In genomic region chr10:6044060-6044459, GRCh38 we compare ENCODE assay signal across 20 cellular contexts. TPM values are rescaled to one million over a fixed set of nuclear protein-coding genes. Genes with fewer than 3 reads are reported as not detected.
DNase-seq lines count a peak whose midpoint lies in the region; ATAC-seq, FAIRE-seq and TF ChIP-seq lines count a peak whose summit lies in the region.
"Had no signal": no experiment of that assay in that cellular context is flagged by ENCODE, and none has a peak within 500 bp of the region (broad histone marks: within the 10 kb centered on the region; RNA-seq: fewer than 3 reads in every experiment).

No MANE protein-coding gene starts in this region.

- no peak for FAIRE-seq in GM12878 (lab: Jason Lieb, UNC)

- TF ChIP-seq EP300 in GM12878 (IDR thresholded peaks at IDR 0.05; ENCODE audit: borderline replicate concordance in 1 of 2, control insufficient read depth in 1 of 2, low read depth in 2 of 2, low read length in 2 of 2) (no peak), upper lobe of left lung (IDR thresholded peaks at IDR 0.05) (no peak)

- peaks cover 5% of the 10 kb centered on the region for H3K27me3 Mint-ChIP-seq in neural progenitor cell (ENCODE audit: insufficient read depth, low read depth)

- H3K79me2 ChIP-seq in OCI-LY3 (ENCODE audit: low read length) (peaks cover 9% of the 10 kb centered on the region; the same call in 1 of the 2 replicates), GM12878 (ENCODE audit: control insufficient read depth, insufficient read depth, low read length) (no peaks in the 10 kb centered on the region), neural progenitor cell (ENCODE audit: low read depth) (no peaks in the 10 kb centered on the region)

- H3K9ac ChIP-seq in OCI-LY3 (ENCODE audit: low read length) (peak overlapping the region; percentile 15; the same call in 1 of the 2 replicates), GM12878 (ENCODE audit: control insufficient read depth, insufficient read depth, low read length) (no peak overlapping the region), neural progenitor cell (no peak overlapping the region)

- SMC1A ChIA-PET in GM12878 (lab: Charles Lee; ENCODE audit: uncharacterized antibody, unreplicated experiment): interaction anchor here (1.3 to 1.4 kb wide), 5 partner anchors 10 to 72 kb away, joined by 3 to 5 read pairs (median 4); no protein-coding TSS in a partner anchor

- H3K4me3 Mint-ChIP-seq in stimulated activated effector memory CD8-positive, alpha-beta T cell treated with anti-CD3 and anti-CD28 coated beads, Interleukin-12 subunit alpha, Interleukin-12 subunit beta, amount 100 ng/mL, for 72 hours: peak overlapping the region; percentile 79
- H3K4me3 Mint-ChIP-seq in neural progenitor cell: no peak overlapping the region
- H3K4me3 Mint-ChIP-seq: GM23338, WTC11 had no signal

- H2AFZ ChIP-seq in OCI-LY3 (ENCODE audit: low read depth, low read length) (no peak overlapping the region), GM12878 (ENCODE audit: control insufficient read depth, low read depth, low read length) (no peak overlapping the region), neural progenitor cell (replicated peaks) (no peak overlapping the region)
- H2AFZ ChIP-seq: GM23338 had no signal

- POLR2A ChIA-PET in GM12878 (lab: Charles Lee): interaction anchor here (0.5 to 1.0 kb wide), 3 partner anchors 10 to 390 kb away, joined by 3 to 7 read pairs (median 6); no protein-coding TSS in a partner anchor

- no peak for ATAC-seq in GM12878
- ATAC-seq in stimulated activated effector memory CD8-positive, alpha-beta T cell treated with anti-CD3 and anti-CD28 coated beads, Interleukin-12 subunit alpha, Interleukin-12 subunit beta, amount 100 ng/mL, for 72 hours: no peak
- no peak for ATAC-seq in upper lobe of left lung (ENCODE audit: low FRiP score in 2 of 2)
- ATAC-seq: GM23338, heart left ventricle, WTC11 had no signal

- WGBS in GM12878 (ENCODE audit: insufficient coverage, insufficient replicate concordance, low lambda C conversion rate, missing lambda C conversion rate): 19% methylated on average over 7 of the region's 7 CpGs
- 84% methylated on average over 7 of the region's 7 CpGs for WGBS in upper lobe of left lung, 2 donors

- no TSS peak for BruUV-seq in GM12878 (replicated peaks; lab: Mats Ljungman, UMichigan)

- CTCF ChIA-PET in GM12878 (lab: Yijun Ruan, JAX): interaction anchor here (1.0 to 3.0 kb wide), 4 partner anchors 9 to 43 kb away, joined by 3 to 17 read pairs (median 8); no protein-coding TSS in a partner anchor

- peaks cover 94% of the 10 kb centered on the region for H3K4me1 Mint-ChIP-seq in stimulated activated effector memory CD8-positive, alpha-beta T cell treated with anti-CD3 and anti-CD28 coated beads, Interleukin-12 subunit alpha, Interleukin-12 subunit beta, amount 100 ng/mL, for 72 hours
- peaks cover 6% of the 10 kb centered on the region for H3K4me1 Mint-ChIP-seq in neural progenitor cell
- H3K4me1 Mint-ChIP-seq: GM23338, WTC11 had no signal

- no peaks in the 10 kb centered on the region for H3K9me3 ChIP-seq in OCI-LY3 (ENCODE audit: insufficient read depth, low read length)
- H3K9me3 ChIP-seq in GM12878 (replicated peaks; ENCODE audit: control insufficient read depth, insufficient read depth, low read length): no peaks in the 10 kb centered on the region; the same call in 2 of the 3 replicates
- no peaks in the 10 kb centered on the region for H3K9me3 ChIP-seq in neural progenitor cell (ENCODE audit: low read depth)
- no peaks in the 10 kb centered on the region for H3K9me3 ChIP-seq in upper lobe of left lung
- H3K9me3 ChIP-seq: breast epithelium, testis had no signal

- no peak for TF ChIP-seq RAD21 in GM12878 (IDR thresholded peaks at IDR 0.05; ENCODE audit: insufficient read depth, low read depth, low read length)

- H4K20me1 ChIP-seq in OCI-LY3 (ENCODE audit: insufficient read depth, low read length) (no peaks in the 10 kb centered on the region), GM12878 (ENCODE audit: control insufficient read depth, insufficient read depth) (no peaks in the 10 kb centered on the region), neural progenitor cell (ENCODE audit: low read depth) (no peaks in the 10 kb centered on the region)

- peaks cover 44% of the 10 kb centered on the region for H3K4me1 ChIP-seq in OCI-LY3 (ENCODE audit: low read length)
- H3K4me1 ChIP-seq in GM12878 (ENCODE audit: control insufficient read depth, insufficient read depth, low read length): peaks cover 30% of the 10 kb centered on the region
- H3K4me1 ChIP-seq in neural progenitor cell: no peaks in the 10 kb centered on the region
- no peaks in the 10 kb centered on the region for H3K4me1 ChIP-seq in upper lobe of left lung
- H3K4me1 ChIP-seq: breast epithelium, testis had no signal

- H3K36me3 ChIP-seq in OCI-LY3 (replicated peaks; ENCODE audit: low read depth, low read length): peaks cover 10% of the 10 kb centered on the region
- H3K36me3 ChIP-seq in GM12878 (ENCODE audit: control insufficient read depth in 2 of 2, insufficient read depth in 2 of 2, low read length in 1 of 2): no peaks in the 10 kb centered on the region; a peak in 1 of 4 replicates
- H3K36me3 ChIP-seq in neural progenitor cell: no peaks in the 10 kb centered on the region
- no peaks in the 10 kb centered on the region for H3K36me3 ChIP-seq in upper lobe of left lung
- H3K36me3 ChIP-seq: breast epithelium, heart left ventricle had no signal

- TF ChIP-seq CTCF in OCI-LY3 (IDR thresholded peaks at IDR 0.05; ENCODE audit: low read depth, low read length) (no peak), GM12878 (IDR thresholded peaks at IDR 0.05 in 2 of 3, conservative IDR thresholded peaks at IDR 0.05 in 1 of 3; ENCODE audit: control insufficient read depth in 2 of 3, extremely low read depth in 1 of 3, insufficient read depth in 1 of 3, low read depth in 3 of 3, low read length in 3 of 3) (no peak), neural progenitor cell (IDR thresholded peaks at IDR 0.05) (no peak), upper lobe of left lung (IDR thresholded peaks at IDR 0.05) (no peak)

- peak overlapping the region; percentile 97 for H3K27ac Mint-ChIP-seq in stimulated activated effector memory CD8-positive, alpha-beta T cell treated with anti-CD3 and anti-CD28 coated beads, Interleukin-12 subunit alpha, Interleukin-12 subunit beta, amount 100 ng/mL, for 72 hours
- H3K27ac Mint-ChIP-seq in neural progenitor cell: no peak overlapping the region
- H3K27ac Mint-ChIP-seq: GM23338, WTC11 had no signal

- DNase-seq in activated gamma-delta T cell treated with Interleukin-2 at 50 U/mL for 16 hours (peak; percentile 7), activated gamma-delta T cell (lab: John Stamatoyannopoulos, UW) (no peak), GM12878 (ENCODE audit: low read depth, low spot score) (no peak), neural progenitor cell (ENCODE audit: low spot score) (no peak), NCI-H2107 (lab: John Stamatoyannopoulos, UW) (no peak), upper lobe of left lung (no peak)
- peak; percentile 0 to 46 for DNase-seq in stimulated activated effector memory CD8-positive, alpha-beta T cell treated with anti-CD3 and anti-CD28 coated beads, Interleukin-12 subunit alpha, Interleukin-12 subunit beta, amount 100 ng/mL, for 72 hours (ENCODE audit: low spot score in 2 of 2)
- DNase-seq: GDM1, islet precursor cell, KG1, mesenchymal stem cell, NCI-H1048, NCI-H774, SW 1271, testis had no signal

- H3K9me3 Mint-ChIP-seq in stimulated activated effector memory CD8-positive, alpha-beta T cell treated with anti-CD3 and anti-CD28 coated beads, Interleukin-12 subunit alpha, Interleukin-12 subunit beta, amount 100 ng/mL, for 72 hours: no peaks in the 10 kb centered on the region
- H3K9me3 Mint-ChIP-seq in neural progenitor cell: no peaks in the 10 kb centered on the region
- H3K9me3 Mint-ChIP-seq: GM23338, WTC11 had no signal

- peak overlapping the region; percentile 69 for H3K4me2 ChIP-seq in OCI-LY3 (ENCODE audit: low read length)
- H3K4me2 ChIP-seq in GM12878 (ENCODE audit: control insufficient read depth, insufficient read depth): peak overlapping the region; percentile 75; the same call in 1 of the 2 replicates
- H3K4me2 ChIP-seq in neural progenitor cell: no peak overlapping the region
- H3K4me2 ChIP-seq: GM23338 had no signal

- intact Hi-C loops in GM12878 (cut with micrococcal nuclease; ENCODE audit: unreplicated experiment): no loop called here

- H3F3A ChIP-seq in neural progenitor cell (ENCODE audit: low read depth): no peaks in the 10 kb centered on the region

- peak overlapping the region; percentile 55; the same call in 1 of the 2 replicates for H3K4me3 ChIP-seq in OCI-LY3 (ENCODE audit: low read length)
- H3K4me3 ChIP-seq in GM12878: no peak overlapping the region
- H3K4me3 ChIP-seq in neural progenitor cell: no peak overlapping the region
- H3K4me3 ChIP-seq in upper lobe of left lung: no peak overlapping the region
- H3K4me3 ChIP-seq: breast epithelium, GM23338, heart left ventricle, testis had no signal

- TF ChIP-seq POLR2A in GM12878 (IDR thresholded peaks at IDR 0.05; ENCODE audit: low read depth, low read length): no peak
- no peak for TF ChIP-seq POLR2A in upper lobe of left lung (IDR thresholded peaks at IDR 0.05)

- H3K36me3 Mint-ChIP-seq in stimulated activated effector memory CD8-positive, alpha-beta T cell treated with anti-CD3 and anti-CD28 coated beads, Interleukin-12 subunit alpha, Interleukin-12 subunit beta, amount 100 ng/mL, for 72 hours: peaks cover 100% of the 10 kb centered on the region
- H3K36me3 Mint-ChIP-seq in neural progenitor cell: no peaks in the 10 kb centered on the region
- H3K36me3 Mint-ChIP-seq: WTC11 had no signal

- H3K27ac ChIP-seq in OCI-LY3 (ENCODE audit: low read length) (peak overlapping the region; percentile 82), GM12878 (ENCODE audit: control insufficient read depth, insufficient read depth) (no peak overlapping the region), neural progenitor cell (no peak overlapping the region), upper lobe of left lung (no peak overlapping the region)
- H3K27ac ChIP-seq: breast epithelium, heart left ventricle, testis had no signal

- RAD21 ChIA-PET in GM12878 (lab: Charles Lee; ENCODE audit: unreplicated experiment): interaction anchor here (1.4 to 1.7 kb wide), 2 partner anchors 30 to 73 kb away, joined by 4 to 6 read pairs; no protein-coding TSS in a partner anchor

- in situ Hi-C loops in GM12878 (cut with MboI): no loop called here

- no peaks in the 10 kb centered on the region for H3K27me3 ChIP-seq in OCI-LY3 (ENCODE audit: low read depth, low read length)
- H3K27me3 ChIP-seq in GM12878 (replicated peaks in 1 of 2; ENCODE audit: control insufficient read depth in 2 of 2, insufficient read depth in 2 of 2, low read length in 1 of 2): no peaks in the 10 kb centered on the region
- no peaks in the 10 kb centered on the region for H3K27me3 ChIP-seq in neural progenitor cell
- H3K27me3 ChIP-seq in upper lobe of left lung: no peaks in the 10 kb centered on the region
- H3K27me3 ChIP-seq: breast epithelium, testis had no signal

RNA-seq across cellular contexts. Expression of gene IL2RA, which starts 18.1 kb away (rescaled TPM):
- 4.9 and 10.7 TPM in 2 replicates for total RNA-seq in GM12878 (2013; cell fraction: nucleolus; rRNA removed)
- total RNA-seq in GM12878 (2014; rRNA removed): 3.4 and 4.0 TPM in 2 replicates
- total RNA-seq in GM12878 (2014; rRNA removed; fragmentation: Illumina TruSeq; extraction: Trizol): 5.0 and 5.3 TPM in 2 replicates
- 5.0 and 5.3 TPM in 2 replicates for total RNA-seq in GM12878 (2021)
- polyA plus RNA-seq in GM12878 (2011; ENCODE audit: low read depth): 0.97 TPM
- polyA plus RNA-seq in GM12878 (2011; rRNA removed): 2.2 and 2.4 TPM in 2 replicates
- polyA plus RNA-seq in GM12878 (2011; cell fraction: cytosol; rRNA removed): 1.2 TPM in 2 replicates
- 0.80 and 1.1 TPM in 2 replicates for polyA plus RNA-seq in GM12878 (2011; cell fraction: nucleus; rRNA removed)
- polyA plus RNA-seq in GM12878 (2012): 1.3 and 2.2 TPM in 2 replicates
- 5.6 and 6.0 TPM in 2 replicates for polyA plus RNA-seq in GM12878 (2014; fragmentation: Illumina TruSeq; extraction: Trizol)
- 1 to 10 TPM; 3.3 to 5.1 TPM for polyA plus RNA-seq in GM12878 (2014; fragmentation: Nextera tagmentation; extraction: Ambion mirVana)
- polyA plus RNA-seq in GM12878 (2014; rRNA removed): 3.4 and 3.9 TPM in 2 replicates
- 1 to 10 TPM; 4.8 to 5.7 TPM for polyA plus RNA-seq in GM12878 (2016; fragmentation: Nextera tagmentation; extraction: Ambion mirVana)
- polyA minus RNA-seq in GM12878 (2011; rRNA and poly(A)+ RNA removed): 1.0 and 1.1 TPM in 2 replicates
- polyA minus RNA-seq in GM12878 (2011; cell fraction: cytosol; rRNA and poly(A)+ RNA removed): not detected in 2 replicates
- polyA minus RNA-seq in GM12878 (2011; cell fraction: nucleus; rRNA and poly(A)+ RNA removed): 0.77 and 1.2 TPM in 2 replicates
- not detected in 2 replicates for total RNA-seq in neural progenitor cell (ENCODE audit: low replicate concordance)
- 1 to 10 TPM in 4 of 6 donors, under 1 TPM in 1, not detected in 1; 0.91 to 8.4 (median 4.0) TPM for total RNA-seq in upper lobe of left lung
- total RNA-seq: GM23338 had no signal
- polyA plus RNA-seq: GM23338 had no signal

RNA-seq across cellular contexts. Expression of gene RBM17, which starts 44.8 kb away (rescaled TPM):
- total RNA-seq in GM12878 (2013; cell fraction: nucleolus; rRNA removed): 136 and 141 TPM in 2 replicates
- total RNA-seq in GM12878 (2014; rRNA removed) (38.3 and 49.0 TPM in 2 replicates), GM12878 (2014; rRNA removed; fragmentation: Illumina TruSeq; extraction: Trizol) (85.7 and 94.1 TPM in 2 replicates), GM12878 (2021) (101 and 106 TPM in 2 replicates), neural progenitor cell (ENCODE audit: low replicate concordance) (67.2 and 73.6 TPM in 2 replicates), upper lobe of left lung (100 to 1,000 TPM in 2 of 6 donors, 10 to 100 TPM in 4; 67.6 to 192 (median 84.8) TPM)
- 52.6 TPM for polyA plus RNA-seq in GM12878 (2011; ENCODE audit: low read depth)
- polyA plus RNA-seq in GM12878 (2011; rRNA removed) (64.5 and 65.3 TPM in 2 replicates), GM12878 (2014; fragmentation: Illumina TruSeq; extraction: Trizol) (156 and 160 TPM in 2 replicates), GM12878 (2014; fragmentation: Nextera tagmentation; extraction: Ambion mirVana) (10 to 100 TPM; 28.4 to 45.0 TPM), GM12878 (2014; rRNA removed) (79.9 and 82.1 TPM in 2 replicates), GM12878 (2016; fragmentation: Nextera tagmentation; extraction: Ambion mirVana) (100 to 1,000 TPM; 177 to 181 TPM)
- polyA plus RNA-seq in GM12878 (2011; cell fraction: cytosol; rRNA removed): 33.5 and 38.9 TPM in 2 replicates
- 130 and 190 TPM in 2 replicates for polyA plus RNA-seq in GM12878 (2011; cell fraction: nucleus; rRNA removed)
- 73.3 and 80.2 TPM in 2 replicates for polyA plus RNA-seq in GM12878 (2012)
- polyA minus RNA-seq in GM12878 (2011; rRNA and poly(A)+ RNA removed): 22.5 and 26.1 TPM in 2 replicates
- 11.8 and 17.6 TPM in 2 replicates for polyA minus RNA-seq in GM12878 (2011; cell fraction: cytosol; rRNA and poly(A)+ RNA removed)
- 19.2 and 28.1 TPM in 2 replicates for polyA minus RNA-seq in GM12878 (2011; cell fraction: nucleus; rRNA and poly(A)+ RNA removed)

Comparison
In these comparisons a context has a peak if more than half of its experiments do, and no peak if none do; other contexts are left out.
1. DNase-seq: peak in activated gamma-delta T cell treated with Interleukin-2 at 50 U/mL for 16 hours (single experiment) and stimulated activated effector memory CD8-positive, alpha-beta T cell treated with anti-CD3 and anti-CD28 coated beads, Interleukin-12 subunit alpha, Interleukin-12 subunit beta, amount 100 ng/mL, for 72 hours (2 of 2); none in activated gamma-delta T cell (single experiment), GM12878 (single experiment), neural progenitor cell (single experiment), NCI-H2107 (single experiment) and upper lobe of left lung (0 of 2).